ENCODE assay signal across 20 cellular contexts in genomic region chr2:106983305-106983704, GRCh38.
"Had no signal": no experiment of that assay in that cellular context is flagged by ENCODE, and none has a peak within 500 bp of the region (broad histone marks: within the 10 kb centered on the region; RNA-seq: fewer than 3 reads in every experiment).

No MANE protein-coding gene starts in this region.

- DNase-seq: activated B cell treated with CpG ODN at 0.5 μM for 24 hours; activated CD4-positive, alpha-beta T cell treated with anti-CD3 and anti-CD28 coated beads, Interleukin-2, amount 10 ng/mL, durations not matched to agents 7 days and 5 days; activated CD8-positive, alpha-beta T cell treated with anti-CD3 and anti-CD28 coated beads, Interleukin-2, amount 10 ng/mL, durations not matched to agents 7 days and 5 days; activated naive CD4-positive, alpha-beta T cell treated with Interleukin-2 at 50 U/mL for 16 hours; activated naive CD8-positive, alpha-beta T cell treated with anti-CD3 and anti-CD28 coated beads, Interleukin-2, amount 10 ng/mL, durations not matched to agents 7 days and 5 days; activated T-cell treated with anti-CD3 and anti-CD28 coated beads, Interleukin-2, amount 50 U/mL, for 24 hours; anterior cingulate cortex; effector CD4-positive, alpha-beta T cell; gastrocnemius medialis; heart right ventricle; lower lobe of right lung; sigmoid colon; stimulated activated naive B cell treated with anti-CD40 and anti-IgM and Interleukin-4, amounts not matched to agents 10 μg/mL and 1 μg/mL and 100 μg/mL, for 72 hours; T-helper 1 cell; T-helper 9 cell; thyroid gland had no signal

- H3K9me3 ChIP-seq: breast epithelium, gastrocnemius medialis, lower lobe of right lung, neutrophil, sigmoid colon, thyroid gland had no signal

- ATAC-seq: activated CD8-positive, alpha-beta T cell treated with anti-CD3 and anti-CD28 coated beads, Interleukin-2, amount 10 ng/mL, durations not matched to agents 7 days and 5 days; esophagus mucosa; gastrocnemius medialis; heart right ventricle; lower lobe of right lung; natural killer cell treated with Interleukin-12 subunit alpha and Interleukin-12 subunit beta and Interleukin-15 and Interleukin-18, amount 100 ng/mL, for 72 hours; stimulated activated naive B cell treated with anti-CD40 and anti-IgM and Interleukin-4, amounts not matched to agents 10 μg/mL and 1 μg/mL and 100 μg/mL, for 72 hours had no signal

- H3K27ac ChIP-seq: breast epithelium, gastrocnemius medialis, heart right ventricle, lower lobe of right lung, neutrophil, sigmoid colon, thyroid gland had no signal

- H3K4me3 ChIP-seq: breast epithelium, gastrocnemius medialis, heart right ventricle, lower lobe of right lung, sigmoid colon, thyroid gland had no signal

- H3K4me1 ChIP-seq: breast epithelium, gastrocnemius medialis, heart right ventricle, lower lobe of right lung, sigmoid colon, thyroid gland had no signal
